In the genomic region with DNA sequence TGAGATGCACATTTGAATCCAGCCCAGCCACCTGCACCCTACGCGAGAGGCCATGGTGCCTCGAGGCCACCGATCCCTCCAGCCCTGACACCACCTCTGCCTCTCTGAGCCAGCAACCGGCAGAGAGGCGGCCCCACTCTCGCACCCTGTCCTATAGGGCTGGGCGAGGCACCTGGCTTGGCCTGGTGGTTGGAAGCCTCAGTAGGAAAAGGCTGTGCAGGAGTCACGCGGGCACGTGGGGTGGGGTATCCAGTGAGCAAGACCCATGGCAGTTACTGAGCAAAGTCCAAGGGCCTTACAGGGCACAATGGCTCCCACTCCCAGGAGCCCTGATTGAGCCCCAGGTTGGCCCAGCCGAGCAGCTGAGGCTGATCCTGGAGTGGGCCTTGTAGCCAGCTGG, we compare ENCODE assay signal across 23 cellular contexts.
"Had no signal": no experiment of that assay in that cellular context is flagged by ENCODE, and none has a peak within 500 bp of the region (broad histone marks: within the 10 kb centered on the region; RNA-seq: fewer than 3 reads in every experiment).

No MANE protein-coding gene starts in this region.

- ATAC-seq: activated CD8-positive, alpha-beta T cell treated with anti-CD3 and anti-CD28 coated beads for 36 hours; activated T-helper 17 cell treated with anti-CD3 and anti-CD28 coated beads, Interleukin-2, amount 50 U/mL, for 72 hours; gastroesophageal sphincter; left ventricle myocardium superior; naive thymus-derived CD8-positive, alpha-beta T cell; stimulated activated naive CD8-positive, alpha-beta T cell treated with anti-CD3 and anti-CD28 coated beads, Interleukin-15, amount 100 ng/mL, for 72 hours had no signal

- DNase-seq: activated CD4-positive, alpha-beta T cell treated with anti-CD3 and anti-CD28 coated beads, Interleukin-2, amount 10 ng/mL, durations not matched to agents 24 days and 14 days; activated CD8-positive, alpha-beta T cell treated with anti-CD3 and anti-CD28 coated beads for 36 hours; activated naive CD4-positive, alpha-beta T cell treated with Interleukin-2 at 50 U/mL for 16 hours; activated naive CD8-positive, alpha-beta T cell treated with anti-CD3 and anti-CD28 coated beads, Interleukin-2, amount 10 ng/mL, durations not matched to agents 7 days and 5 days; activated T-cell treated with anti-CD3 and anti-CD28 coated beads, Interleukin-2, amount 50 U/mL, for 1 hour; amygdala; caudate nucleus; effector CD4-positive, alpha-beta T cell; heart left ventricle; immature natural killer cell; kidney glomerular epithelial cell; left ventricle myocardium superior; naive thymus-derived CD8-positive, alpha-beta T cell; nucleus accumbens; posterior cingulate gyrus; stimulated activated CD4-positive, alpha-beta T cell treated with anti-CD3 and anti-CD28 coated beads, Interleukin-15, amount 100 ng/mL, for 24 hours; stimulated activated CD4-positive, alpha-beta T cell treated with anti-CD3 and anti-CD28 coated beads, Interleukin-2, amount 100 ng/mL, for 48 hours; stimulated activated naive CD8-positive, alpha-beta T cell treated with anti-CD3 and anti-CD28 coated beads, Interleukin-15, amount 100 ng/mL, for 72 hours; upper lobe of left lung had no signal

- H3K27me3 ChIP-seq: gastroesophageal sphincter, heart left ventricle, suprapubic skin, upper lobe of left lung had no signal

- H3K9me3 ChIP-seq: gastroesophageal sphincter, heart left ventricle, suprapubic skin, upper lobe of left lung had no signal

- H3K27ac ChIP-seq: coronary artery, gastroesophageal sphincter, suprapubic skin had no signal

- H3K36me3 ChIP-seq: gastroesophageal sphincter, heart left ventricle, suprapubic skin, upper lobe of left lung had no signal

- H3K4me3 ChIP-seq: coronary artery, gastroesophageal sphincter, heart left ventricle, suprapubic skin, upper lobe of left lung had no signal
